Comparison of ENCODE assay signal across 3 cellular contexts in genomic region chr17:32348483-32348800, GRCh38.
TF ChIP-seq lines count a peak whose summit lies in the region.

No MANE protein-coding gene starts in this region.

TF ChIP-seq in A549, 52 proteins besides CTCF, POLR2A, EP300 and RAD21:
- TF ChIP-seq NFE2L2 (conservative IDR thresholded peaks at IDR 0.05; ENCODE audit: low read length) (no peak), SMC3 (IDR thresholded peaks at IDR 0.05) (no peak), RNF2 (IDR thresholded peaks at IDR 0.05; ENCODE audit: borderline replicate concordance, low read depth) (no peak)

TF ChIP-seq in GM23338, 12 proteins besides CTCF, POLR2A, EP300 and RAD21:
- no peak for TF ChIP-seq ETS1 (IDR thresholded peaks at IDR 0.05)
- no peak for TF ChIP-seq ZNF462 (CRISPR knock-in tag; IDR thresholded peaks at IDR 0.05)
- TF ChIP-seq POLR2AphosphoS5 (IDR thresholded peaks at IDR 0.05; ENCODE audit: low read depth): no peak
- TF ChIP-seq NANOG (IDR thresholded peaks at IDR 0.05; ENCODE audit: borderline replicate concordance): no peak
- no peak for TF ChIP-seq STAT1 (IDR thresholded peaks at IDR 0.05; ENCODE audit: unreplicated experiment)

TF ChIP-seq in HepG2, 621 proteins besides CTCF, POLR2A, EP300 and RAD21:
- TF ChIP-seq NCOR1 (IDR thresholded peaks at IDR 0.05; ENCODE audit: borderline replicate concordance, low read length): peak; percentile 37; the same call in 1 of the 2 replicates
- TF ChIP-seq ZBTB34 (CRISPR knock-in tag; IDR thresholded peaks at IDR 0.05): no peak
- TF ChIP-seq HNF4A (CRISPR knock-in tag; IDR thresholded peaks at IDR 0.05): peak; percentile 78
